Comparison of ENCODE assay signal across 23 cellular contexts in the genomic region with DNA sequence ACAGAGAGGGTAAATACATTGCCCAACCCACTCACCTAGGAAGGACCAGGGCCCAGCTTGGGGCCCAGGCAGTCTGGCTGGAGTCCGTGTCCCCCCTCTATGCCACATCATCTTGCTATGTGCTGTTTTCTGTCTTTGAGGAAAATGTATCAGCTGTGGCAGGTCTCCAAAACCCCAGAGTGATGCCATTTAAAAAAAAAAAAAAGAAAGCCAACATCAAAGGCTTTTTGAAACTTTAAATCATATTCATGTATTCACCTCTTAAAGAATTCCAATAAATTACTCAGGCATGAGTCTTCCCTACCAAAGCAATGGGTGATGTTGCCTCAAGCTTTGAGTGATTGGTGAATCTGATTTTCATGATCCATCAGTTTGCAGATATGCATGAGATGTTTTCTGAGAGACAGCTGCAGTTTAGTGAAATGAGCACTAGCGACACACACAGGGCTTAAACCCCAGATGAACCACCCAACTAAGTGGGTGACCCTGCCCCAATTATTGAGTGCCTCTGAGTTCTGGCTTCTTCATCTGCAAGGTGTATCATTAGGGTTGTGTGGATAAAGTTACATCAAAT. TPM values are rescaled to one million over a fixed set of nuclear protein-coding genes. Genes with fewer than 3 reads are reported as not detected.
DNase-seq lines count a peak whose midpoint lies in the region; ATAC-seq and TF ChIP-seq lines count a peak whose summit lies in the region.
"Had no signal": no experiment of that assay in that cellular context is flagged by ENCODE, and none has a peak within 500 bp of the region (broad histone marks: within the 10 kb centered on the region; RNA-seq: fewer than 3 reads in every experiment).

No MANE protein-coding gene starts in this region.

- DNase-seq in EL (peak; percentile 90), M059J (ENCODE audit: low read depth) (peak; percentile 91), MCF 10A (ENCODE audit: unreplicated experiment) (peak; percentile 69), mesothelial cell of epicardium (ENCODE audit: low spot score in 2 of 2, unreplicated experiment in 2 of 2) (peak in 1 of 2 experiments; percentile 19), activated T-cell treated with anti-CD3 and anti-CD28 coated beads for 4 hours (no peak), mesendoderm (no peak), hypothalamus (lab: John Stamatoyannopoulos, UW) (no peak)
- DNase-seq: activated CD4-positive, alpha-beta T cell treated with anti-CD3 and anti-CD28 coated beads for 1 hour; activated naive CD8-positive, alpha-beta T cell treated with anti-CD3 and anti-CD28 coated beads for 36 hours; activated T-cell treated with anti-CD3 and anti-CD28 coated beads, Interleukin-2, amount 50 U/mL, for 24 hours; DMS79; Kasumi-1; midbrain; NCI-H1694 treated with DMSO at 0.1 percent for 48 hours; NCI-H524 treated with DMSO at 0.1 percent for 48 hours; stimulated activated naive CD4-positive, alpha-beta T cell treated with Interleukin-2 at 50 U/mL for 16 hours; T-helper 2 cell; uterus had no signal

- no peak overlapping the region for H3K4me2 ChIP-seq in mesendoderm (ENCODE audit: low read length)
- H3K4me2 ChIP-seq: smooth muscle cell had no signal

- no peak overlapping the region for H3K56ac ChIP-seq in mesendoderm (ENCODE audit: low read length)

- TF ChIP-seq CTCF in MCF 10A (IDR thresholded peaks at IDR 0.05; ENCODE audit: unreplicated experiment), result no peak
- TF ChIP-seq CTCF in mesothelial cell of epicardium (IDR thresholded peaks at IDR 0.05; ENCODE audit: unreplicated experiment), result no peak

- peak overlapping the region; percentile 83 for H3K27ac Mint-ChIP-seq in MCF 10A (ENCODE audit: low read depth, unreplicated experiment)
- H3K27ac Mint-ChIP-seq in mesothelial cell of epicardium, result peak overlapping the region; percentile 53
- H3K27ac Mint-ChIP-seq: activated naive CD8-positive, alpha-beta T cell treated with anti-CD3 and anti-CD28 coated beads for 36 hours; activated T-cell treated with anti-CD3 and anti-CD28 coated beads, Interleukin-2, amount 50 U/mL, for 24 hours had no signal

- H3K9ac ChIP-seq in mesendoderm (ENCODE audit: low read length), result no peak overlapping the region
- H3K9ac ChIP-seq: BLaER1 treated with 17β-estradiol and CSF1 and Interleukin-3, amounts not matched to agents 10 nM and 100 nM had no signal

- ATAC-seq in GM18519 (IDR thresholded peaks at IDR 0.05; ENCODE audit: low FRiP score, unreplicated experiment), result no peak
- ATAC-seq: pancreas had no signal

- POLR2A ChIA-PET in MCF 10A (lab: Yijun Ruan, JAX), result interaction anchor here (0.9 to 2.1 kb wide), 13 partner anchors 9 to 231 kb away, joined by 3 to 8 read pairs (median 4); partner anchors contain the start of genes KRT6A and KRT7

- CTCF ChIA-PET in MCF 10A (lab: Yijun Ruan, JAX), result interaction anchor here (0.6 to 4.0 kb wide), 10 partner anchors 10 to 128 kb away, joined by 3 to 32 read pairs (median 4); partner anchors contain the start of gene KRT86

- H3K36me3 Mint-ChIP-seq in MCF 10A (ENCODE audit: insufficient read depth, unreplicated experiment), result peaks cover 30% of the 10 kb centered on the region
- no peaks in the 10 kb centered on the region for H3K36me3 Mint-ChIP-seq in mesothelial cell of epicardium
- H3K36me3 Mint-ChIP-seq: activated naive CD8-positive, alpha-beta T cell treated with anti-CD3 and anti-CD28 coated beads for 36 hours had no signal

- intact Hi-C loops in MCF 10A (cut with micrococcal nuclease), result no loop called here

- no peaks in the 10 kb centered on the region for H3K36me3 ChIP-seq in mesendoderm (ENCODE audit: control insufficient read depth, insufficient read depth, low read length)
- H3K36me3 ChIP-seq: BLaER1 treated with 17β-estradiol and CSF1 and Interleukin-3, amounts not matched to agents 10 nM and 100 nM; HAP-1; pancreas; uterus had no signal

- H3K27me3 Mint-ChIP-seq in MCF 10A (ENCODE audit: insufficient read depth, unreplicated experiment), result no peaks in the 10 kb centered on the region
- H3K27me3 Mint-ChIP-seq in mesothelial cell of epicardium (ENCODE audit: low read depth), result no peaks in the 10 kb centered on the region

- H3K4ac ChIP-seq in mesendoderm (ENCODE audit: low read depth, low read length), result no peak overlapping the region

- no peak overlapping the region for H2BK15ac ChIP-seq in mesendoderm (replicated peaks; ENCODE audit: low read depth)

- no peak overlapping the region for H3K27ac ChIP-seq in mesendoderm (ENCODE audit: low read depth, low read length)
- H3K27ac ChIP-seq: pancreas, uterus had no signal

- no peak overlapping the region for H4K5ac ChIP-seq in mesendoderm (ENCODE audit: low read length)

- WGBS in mesendoderm (ENCODE audit: extremely low coverage, insufficient coverage, low lambda C conversion rate), result no CpG with 5 or more reads among the region's 2 CpGs

- H3K18ac ChIP-seq in mesendoderm (ENCODE audit: low read length), result no peak overlapping the region

- no peak overlapping the region for H3K4me3 ChIP-seq in mesendoderm (ENCODE audit: low read length)
- H3K4me3 ChIP-seq: BLaER1 treated with 17β-estradiol and CSF1 and Interleukin-3, amounts not matched to agents 10 nM and 100 nM; HAP-1; pancreas; smooth muscle cell; uterus had no signal

- no peaks in the 10 kb centered on the region for H3K4me1 ChIP-seq in mesendoderm (ENCODE audit: control insufficient read depth, low read depth, low read length)
- H3K4me1 ChIP-seq: uterus had no signal

- H3K79me1 ChIP-seq in mesendoderm (ENCODE audit: low read length), result no peaks in the 10 kb centered on the region

- H3K4me3 Mint-ChIP-seq in MCF 10A (ENCODE audit: unreplicated experiment) (peak overlapping the region; percentile 80), mesothelial cell of epicardium (no peak overlapping the region)
- H3K4me3 Mint-ChIP-seq: activated naive CD8-positive, alpha-beta T cell treated with anti-CD3 and anti-CD28 coated beads for 36 hours; activated T-cell treated with anti-CD3 and anti-CD28 coated beads, Interleukin-2, amount 50 U/mL, for 24 hours had no signal

- H3K9me3 Mint-ChIP-seq in MCF 10A (ENCODE audit: unreplicated experiment) (no peaks in the 10 kb centered on the region), mesothelial cell of epicardium (no peaks in the 10 kb centered on the region)
- H3K9me3 Mint-ChIP-seq: activated naive CD8-positive, alpha-beta T cell treated with anti-CD3 and anti-CD28 coated beads for 36 hours; activated T-cell treated with anti-CD3 and anti-CD28 coated beads, Interleukin-2, amount 50 U/mL, for 24 hours had no signal

- no peak overlapping the region for H2AK5ac ChIP-seq in mesendoderm (ENCODE audit: low read length)

- no peak overlapping the region for H2BK120ac ChIP-seq in mesendoderm (ENCODE audit: low read depth, low read length)

- H3K27me3 ChIP-seq in mesendoderm (ENCODE audit: insufficient read depth, low read length, poor library complexity), result no peaks in the 10 kb centered on the region
- H3K27me3 ChIP-seq: BLaER1 treated with 17β-estradiol and CSF1 and Interleukin-3, amounts not matched to agents 10 nM and 100 nM; pancreas; uterus had no signal

- H2BK5ac ChIP-seq in mesendoderm (ENCODE audit: low read length), result no peak overlapping the region

- no peak overlapping the region for H4K8ac ChIP-seq in mesendoderm (ENCODE audit: low read depth, low read length)

- peaks cover 46% of the 10 kb centered on the region for H3K4me1 Mint-ChIP-seq in MCF 10A (ENCODE audit: insufficient read depth, unreplicated experiment)
- H3K4me1 Mint-ChIP-seq in mesothelial cell of epicardium, result peaks cover 45% of the 10 kb centered on the region

- no peak overlapping the region for H3K23ac ChIP-seq in mesendoderm (ENCODE audit: low read length)

- BruUV-seq in MCF 10A (replicated peaks; lab: Mats Ljungman, UMichigan), result no TSS peak

- no peaks in the 10 kb centered on the region for H3K79me2 ChIP-seq in mesendoderm (ENCODE audit: control insufficient read depth, insufficient read depth, low read length)

RNA-seq across cellular contexts. Expression of gene KRT81, which starts 6.1 kb away (rescaled TPM):
- 320 and 412 TPM in 2 replicates for total RNA-seq in M059J (2014; rRNA removed; shearing (Covaris generic))
- total RNA-seq in MCF 10A (2022) (2,023 and 2,244 TPM in 2 replicates), mesothelial cell of epicardium (0.16 TPM in 1 of 3 replicates, not detected in the others)
- not detected for polyA plus RNA-seq in mesendoderm (2013, experiment 1 of 2)
- polyA plus RNA-seq in mesendoderm (2013, experiment 2 of 2), result not detected
- total RNA-seq: activated naive CD8-positive, alpha-beta T cell treated with anti-CD3 and anti-CD28 coated beads for 36 hours; uterus had no signal

RNA-seq across cellular contexts. Expression of gene KRT86, which starts 10.8 kb away (rescaled TPM):
- total RNA-seq in M059J (2014; rRNA removed; shearing (Covaris generic)), result 5.8 and 8.1 TPM in 2 replicates
- total RNA-seq in MCF 10A (2022) (37.8 and 45.1 TPM in 2 replicates), mesothelial cell of epicardium (0.16 TPM in 1 of 3 replicates, not detected in the others)
- polyA plus RNA-seq in mesendoderm (2013, experiment 1 of 2), result 0.01 TPM
- 0.03 TPM for polyA plus RNA-seq in mesendoderm (2013, experiment 2 of 2)
- total RNA-seq: activated naive CD8-positive, alpha-beta T cell treated with anti-CD3 and anti-CD28 coated beads for 36 hours; smooth muscle cell had no signal
- polyA plus RNA-seq: smooth muscle cell had no signal

RNA-seq across cellular contexts. Expression of gene KRT83, which starts 35.9 kb away (rescaled TPM):
- total RNA-seq in M059J (2014; rRNA removed; shearing (Covaris generic)), result 0.22 TPM in 1 of 2 replicates, not detected in the other
- 12.2 and 14.5 TPM in 2 replicates for total RNA-seq in MCF 10A (2022)
- not detected in 3 replicates for total RNA-seq in mesothelial cell of epicardium
- polyA plus RNA-seq in mesendoderm (2013, experiment 1 of 2), result not detected
- not detected for polyA plus RNA-seq in mesendoderm (2013, experiment 2 of 2)
- total RNA-seq: activated naive CD8-positive, alpha-beta T cell treated with anti-CD3 and anti-CD28 coated beads for 36 hours; pancreas; smooth muscle cell had no signal
- polyA plus RNA-seq: pancreas, smooth muscle cell had no signal

RNA-seq across cellular contexts. Expression of gene KRT7, which starts 52.2 kb away (rescaled TPM):
- 3.0 and 8.4 TPM in 2 replicates for total RNA-seq in M059J (2014; rRNA removed; shearing (Covaris generic))
- total RNA-seq in MCF 10A (2022), result 2,379 and 3,360 TPM in 2 replicates
- total RNA-seq in mesothelial cell of epicardium, result 85.5 to 90.3 TPM (median 86.6 TPM) in 3 replicates
- 0.83 TPM for polyA plus RNA-seq in mesendoderm (2013, experiment 1 of 2)
- polyA plus RNA-seq in mesendoderm (2013, experiment 2 of 2), result 0.88 TPM

Comparison
In these comparisons a context has a peak if more than half of its experiments do, and no peak if none do; other contexts are left out.
1. DNase-seq: peak in EL (single experiment), M059J (single experiment) and MCF 10A (single experiment); none in activated T-cell treated with anti-CD3 and anti-CD28 coated beads for 4 hours (single experiment), mesendoderm (single experiment) and hypothalamus (0 of 51).
2. RNA of gene KRT81, which starts 6.1 kb away (total RNA-seq): 2,023 to 2,244 TPM in MCF 10A and 320 to 412 TPM in M059J; 0.16 TPM in mesothelial cell of epicardium; every median in the first group is over 100 times any median in the second.
3. RNA of gene KRT83, which starts 35.9 kb away (total RNA-seq): 12.2 to 14.5 TPM in MCF 10A; 0.22 TPM in M059J and not detected in mesothelial cell of epicardium; every median in the first group is over 10 times any median in the second.